In genomic region chr18:44536619-44537018, GRCh38 we compare ENCODE assay signal across 29 cellular contexts.
A peak's percentile ranks its signal among the peaks of the same experiment; 100 is the strongest.
DNase-seq lines count a peak whose midpoint lies in the region; ATAC-seq, FAIRE-seq and TF ChIP-seq lines count a peak whose summit lies in the region.
"Had no signal": no experiment of that assay in that cellular context is flagged by ENCODE, and none has a peak within 500 bp of the region (broad histone marks: within the 10 kb centered on the region; RNA-seq: fewer than 3 reads in every experiment).

No MANE protein-coding gene starts in this region.

- TF ChIP-seq EP300 in A549 (IDR thresholded peaks at IDR 0.05) (no peak), SK-N-SH (IDR thresholded peaks at IDR 0.05; ENCODE audit: borderline replicate concordance in 1 of 2, low read depth in 1 of 2, low read length in 1 of 2) (no peak)

- peaks cover 7% of the 10 kb centered on the region for H3K9me3 Mint-ChIP-seq in osteocyte (ENCODE audit: unreplicated experiment)
- H3K9me3 Mint-ChIP-seq in immature natural killer cell, result peaks cover 0 to 3% (median 0%) of the 10 kb centered on the region in 6 donors
- no peaks in the 10 kb centered on the region for H3K9me3 Mint-ChIP-seq in activated T-cell treated with anti-CD3 and anti-CD28 coated beads, Interleukin-2, amount 50 U/mL, for 24 hours
- H3K9me3 Mint-ChIP-seq: activated CD4-positive, alpha-beta T cell treated with anti-CD3 and anti-CD28 coated beads, Interleukin-2, amount 10 ng/mL, durations not matched to agents 24 days and 14 days; CD8-positive, alpha-beta memory T cell; endodermal cell; naive thymus-derived CD8-positive, alpha-beta T cell had no signal

- FAIRE-seq in A549 (lab: Jason Lieb, UNC), result no peak
- FAIRE-seq: frontal cortex, pancreas had no signal

- H3K36me3 ChIP-seq in SK-N-SH (replicated peaks in 1 of 2; ENCODE audit: control insufficient read depth in 1 of 2, insufficient read depth in 2 of 2, low read length in 1 of 2), result no peaks in the 10 kb centered on the region
- H3K36me3 ChIP-seq: esophagus muscularis mucosa, pancreas, right lobe of liver, transverse colon had no signal

- WGBS in A549 (ENCODE audit: missing lambda C conversion rate), result 50% methylated on average over 1 of the region's 1 CpG
- 80% methylated on average over 1 of the region's 1 CpG for WGBS in SK-N-SH (ENCODE audit: low lambda C conversion rate)

- DNase-seq in A549 (ENCODE audit: low read depth in 1 of 2, low spot score in 1 of 2) (no peak), NCI-H187 (lab: John Stamatoyannopoulos, UW) (peak; percentile 8 to 29), SK-N-SH (no peak), osteocyte (ENCODE audit: extremely low spot score, unreplicated experiment) (no peak), immature natural killer cell (no peak), NCI-H1436 (lab: John Stamatoyannopoulos, UW) (no peak)
- DNase-seq in activated T-cell treated with anti-CD3 and anti-CD28 coated beads, Interleukin-2, amount 50 U/mL, for 24 hours, result no peak
- no peak for DNase-seq in stimulated activated CD4-positive, alpha-beta T cell treated with anti-CD3 and anti-CD28 coated beads, Interleukin-2, amount 100 ng/mL, for 48 hours
- DNase-seq: activated CD4-positive, alpha-beta T cell treated with anti-CD3 and anti-CD28 coated beads, Interleukin-2, amount 10 ng/mL, durations not matched to agents 24 days and 14 days; activated naive CD4-positive, alpha-beta T cell; activated T-cell treated with anti-CD3 and anti-CD28 coated beads, Interleukin-2, amount 50 U/mL, for 48 hours; CD8-positive, alpha-beta memory T cell; cortex of kidney; DND-41; endodermal cell; GOT3; hippocampal formation; midbrain; naive thymus-derived CD8-positive, alpha-beta T cell; NCI-H2081 treated with DMSO at 0.1 percent for 48 hours; NCI-H524 treated with DMSO at 0.1 percent for 48 hours; pancreas; right lobe of liver; transverse colon had no signal

- no peak for TF ChIP-seq CTCF in A549 (IDR thresholded peaks at IDR 0.05)
- no peak for TF ChIP-seq CTCF in SK-N-SH (IDR thresholded peaks at IDR 0.05)
- no peak for TF ChIP-seq CTCF in osteocyte (IDR thresholded peaks at IDR 0.05)

- peak overlapping the region; percentile 21; the same call in 1 of the 3 replicates for H3K4me2 ChIP-seq in A549
- H3K4me2 ChIP-seq in SK-N-SH, result peak overlapping the region; percentile 47; the same call in 1 of the 2 replicates

- H3K4me3 ChIP-seq in A549 (no peak overlapping the region), SK-N-SH (ENCODE audit: low read depth in 2 of 2, low read length in 1 of 2) (no peak overlapping the region)
- H3K4me3 ChIP-seq: esophagus muscularis mucosa, pancreas, right lobe of liver, transverse colon had no signal

- TF ChIP-seq RAD21 in A549 (conservative IDR thresholded peaks at IDR 0.05 in 1 of 2, IDR thresholded peaks at IDR 0.05 in 1 of 2) (no peak), SK-N-SH (IDR thresholded peaks at IDR 0.05; ENCODE audit: low read length) (no peak)

- no peak overlapping the region for H2AFZ ChIP-seq in SK-N-SH (ENCODE audit: low read depth)

- no peaks in the 10 kb centered on the region for H3K36me3 Mint-ChIP-seq in osteocyte (ENCODE audit: unreplicated experiment)
- peaks cover 0 to 3% (median 0%) of the 10 kb centered on the region in 3 donors for H3K36me3 Mint-ChIP-seq in immature natural killer cell
- H3K36me3 Mint-ChIP-seq in activated T-cell treated with anti-CD3 and anti-CD28 coated beads, Interleukin-2, amount 50 U/mL, for 24 hours (ENCODE audit: low read depth), result no peaks in the 10 kb centered on the region
- H3K36me3 Mint-ChIP-seq: CD8-positive, alpha-beta memory T cell; naive thymus-derived CD8-positive, alpha-beta T cell had no signal

- no peaks in the 10 kb centered on the region for H3K27me3 Mint-ChIP-seq in osteocyte (ENCODE audit: unreplicated experiment)
- peaks cover 3 to 5% (median 3%) of the 10 kb centered on the region in 3 donors for H3K27me3 Mint-ChIP-seq in immature natural killer cell (ENCODE audit: low read depth in 3 of 3)
- no peaks in the 10 kb centered on the region for H3K27me3 Mint-ChIP-seq in activated T-cell treated with anti-CD3 and anti-CD28 coated beads, Interleukin-2, amount 50 U/mL, for 24 hours
- H3K27me3 Mint-ChIP-seq: activated CD4-positive, alpha-beta T cell treated with anti-CD3 and anti-CD28 coated beads, Interleukin-2, amount 10 ng/mL, durations not matched to agents 24 days and 14 days; B cell; naive thymus-derived CD8-positive, alpha-beta T cell had no signal

- no peaks in the 10 kb centered on the region for H3K79me2 ChIP-seq in SK-N-SH (ENCODE audit: insufficient read depth)

- no peak for TF ChIP-seq POLR2A in A549 (IDR thresholded peaks at IDR 0.05; ENCODE audit: low read length)

- peaks cover 21% of the 10 kb centered on the region for H3K4me1 ChIP-seq in A549
- peaks cover 3 to 10% of the 10 kb centered on the region in 2 experiments; a peak in 3 of 4 replicates for H3K4me1 ChIP-seq in SK-N-SH (ENCODE audit: control insufficient read depth in 1 of 2, insufficient read depth in 2 of 2, low read depth in 1 of 2, low read length in 1 of 2)
- H3K4me1 ChIP-seq: pancreas, right lobe of liver had no signal

- ATAC-seq in A549, result no peak
- ATAC-seq: naive thymus-derived CD8-positive, alpha-beta T cell; right lobe of liver had no signal

- H3K9me3 ChIP-seq in A549 (no peaks in the 10 kb centered on the region), SK-N-SH (no peaks in the 10 kb centered on the region)
- H3K9me3 ChIP-seq: esophagus muscularis mucosa, pancreas, right lobe of liver, transverse colon had no signal

- no peaks in the 10 kb centered on the region for H3K9me2 ChIP-seq in SK-N-SH

- H4K20me1 ChIP-seq in SK-N-SH (ENCODE audit: insufficient read depth), result no peaks in the 10 kb centered on the region

- H3K27ac Mint-ChIP-seq in osteocyte (ENCODE audit: unreplicated experiment), result peak overlapping the region; percentile 83
- no peak overlapping the region for H3K27ac Mint-ChIP-seq in immature natural killer cell
- H3K27ac Mint-ChIP-seq in activated T-cell treated with anti-CD3 and anti-CD28 coated beads, Interleukin-2, amount 50 U/mL, for 24 hours, result no peak overlapping the region
- H3K27ac Mint-ChIP-seq: activated CD4-positive, alpha-beta T cell treated with anti-CD3 and anti-CD28 coated beads, Interleukin-2, amount 10 ng/mL, durations not matched to agents 24 days and 14 days; B cell; CD8-positive, alpha-beta memory T cell; endodermal cell; naive thymus-derived CD8-positive, alpha-beta T cell had no signal

- no peak overlapping the region for H3K9ac ChIP-seq in SK-N-SH

- peak overlapping the region in 1 of 2 experiments; percentile 13; a peak in 1 of 6 replicates for H3K27ac ChIP-seq in A549
- peak overlapping the region in 1 of 2 experiments; percentile 68; a peak in 2 of 4 replicates for H3K27ac ChIP-seq in SK-N-SH (ENCODE audit: low read depth in 2 of 2, low read length in 1 of 2)
- H3K27ac ChIP-seq: esophagus muscularis mucosa, pancreas, right lobe of liver, RWPE1, transverse colon, VCaP had no signal

- H3K4me1 Mint-ChIP-seq in osteocyte (ENCODE audit: unreplicated experiment) (peaks cover 55% of the 10 kb centered on the region), immature natural killer cell (no peaks in the 10 kb centered on the region)
- no peaks in the 10 kb centered on the region for H3K4me1 Mint-ChIP-seq in activated T-cell treated with anti-CD3 and anti-CD28 coated beads, Interleukin-2, amount 50 U/mL, for 24 hours (ENCODE audit: low read depth)
- H3K4me1 Mint-ChIP-seq: activated CD4-positive, alpha-beta T cell treated with anti-CD3 and anti-CD28 coated beads, Interleukin-2, amount 10 ng/mL, durations not matched to agents 24 days and 14 days; CD8-positive, alpha-beta memory T cell; endodermal cell had no signal

- CTCF ChIA-PET in A549 (lab: Yijun Ruan, JAX) (no interaction called here), SK-N-SH (lab: Yijun Ruan, JAX) (interaction anchor here (0.9 kb wide), 1 partner anchor 11 kb away, joined by 3 read pairs; no protein-coding TSS in a partner anchor)

- POLR2A ChIA-PET in A549 (lab: Yijun Ruan, JAX), result no interaction called here
- POLR2A ChIA-PET in SK-N-SH (lab: Yijun Ruan, JAX), result no interaction called here

- no peak overlapping the region for H3K4me3 Mint-ChIP-seq in osteocyte (ENCODE audit: unreplicated experiment)
- no peak overlapping the region for H3K4me3 Mint-ChIP-seq in immature natural killer cell
- no peak overlapping the region for H3K4me3 Mint-ChIP-seq in activated T-cell treated with anti-CD3 and anti-CD28 coated beads, Interleukin-2, amount 50 U/mL, for 24 hours
- H3K4me3 Mint-ChIP-seq: activated CD4-positive, alpha-beta T cell treated with anti-CD3 and anti-CD28 coated beads, Interleukin-2, amount 10 ng/mL, durations not matched to agents 24 days and 14 days; B cell; CD8-positive, alpha-beta memory T cell; endodermal cell; naive thymus-derived CD8-positive, alpha-beta T cell had no signal

- H3K27me3 ChIP-seq in SK-N-SH (ENCODE audit: insufficient read depth), result no peaks in the 10 kb centered on the region
- H3K27me3 ChIP-seq: esophagus muscularis mucosa, pancreas, right lobe of liver, transverse colon had no signal

- H3F3A ChIP-seq in SK-N-SH (replicated peaks; ENCODE audit: insufficient read depth), result peaks cover 15% of the 10 kb centered on the region

TF ChIP-seq in A549, 52 proteins besides CTCF, POLR2A, EP300 and RAD21 (continues in another document):
- TF ChIP-seq SMC3 (IDR thresholded peaks at IDR 0.05) (no peak), CEBPB (IDR thresholded peaks at IDR 0.05) (no peak), MYC (IDR thresholded peaks at IDR 0.05; ENCODE audit: borderline replicate concordance, low read length) (no peak), CBX8 (IDR thresholded peaks at IDR 0.05) (no peak), CBX2 (IDR thresholded peaks at IDR 0.05; ENCODE audit: borderline replicate concordance, low read depth) (no peak), GATA3 (IDR thresholded peaks at IDR 0.05; ENCODE audit: borderline replicate concordance) (no peak)

TF ChIP-seq in SK-N-SH, 30 proteins besides CTCF, POLR2A, EP300 and RAD21:
- TF ChIP-seq NRF1 (IDR thresholded peaks at IDR 0.05; ENCODE audit: low read depth, low read length) (no peak), TEAD4 (IDR thresholded peaks at IDR 0.05; ENCODE audit: borderline replicate concordance, insufficient read depth) (no peak)

Comparison
In these comparisons a context has a peak if more than half of its experiments do, and no peak if none do; other contexts are left out.
1. DNase-seq: peak in NCI-H187 (2 of 2); none in A549 (0 of 2), SK-N-SH (single experiment), osteocyte (single experiment), immature natural killer cell (0 of 3), activated T-cell treated with anti-CD3 and anti-CD28 coated beads, Interleukin-2, amount 50 U/mL, for 24 hours (single experiment), NCI-H1436 (single experiment) and stimulated activated CD4-positive, alpha-beta T cell treated with anti-CD3 and anti-CD28 coated beads, Interleukin-2, amount 100 ng/mL, for 48 hours (0 of 2).